In genomic region chr18:26159353-26159752, GRCh38 we compare ENCODE assay signal across 9 cellular contexts. TPM values are rescaled to one million over a fixed set of nuclear protein-coding genes. Genes with fewer than 3 reads are reported as not detected.
DNase-seq lines count a peak whose midpoint lies in the region; TF ChIP-seq lines count a peak whose summit lies in the region.
"Had no signal": no experiment of that assay in that cellular context is flagged by ENCODE, and none has a peak within 500 bp of the region (broad histone marks: within the 10 kb centered on the region; RNA-seq: fewer than 3 reads in every experiment).

No MANE protein-coding gene starts in this region.

- H3K27ac Mint-ChIP-seq in CD4-positive, alpha-beta memory T cell: no peak overlapping the region

- intact Hi-C loops in CD4-positive, alpha-beta memory T cell (cut with micrococcal nuclease): loop anchor here (1.0 to 2.0 kb wide), 2 partner anchors 69 to 239 kb away; partner anchors contain the start of gene SS18

- no peaks in the 10 kb centered on the region for H3K4me1 ChIP-seq in CD4-positive, alpha-beta memory T cell (ENCODE audit: insufficient read depth, low read length)

- peak; percentile 16 for TF ChIP-seq CTCF in fibroblast of villous mesenchyme (IDR thresholded peaks at IDR 0.05; ENCODE audit: insufficient read depth, low read depth, low read length)

- no peaks in the 10 kb centered on the region for H3K27me3 ChIP-seq in CD4-positive, alpha-beta memory T cell (ENCODE audit: insufficient read depth, low read length)

- no peak overlapping the region for H3K27ac ChIP-seq in CD4-positive, alpha-beta memory T cell (ENCODE audit: low read depth, low read length)

- peaks cover 3% of the 10 kb centered on the region in 2 donors for H3K27me3 Mint-ChIP-seq in CD4-positive, alpha-beta memory T cell

- H3K9me3 Mint-ChIP-seq in CD4-positive, alpha-beta memory T cell: no peaks in the 10 kb centered on the region

- no peaks in the 10 kb centered on the region for H3K36me3 Mint-ChIP-seq in CD4-positive, alpha-beta memory T cell

- no peaks in the 10 kb centered on the region for H3K9me3 ChIP-seq in CD4-positive, alpha-beta memory T cell (ENCODE audit: control insufficient read depth in 1 of 2, low read length in 2 of 2)

- DNase-seq in CD4-positive, alpha-beta memory T cell: peak in 4 of 5 donors; percentile 9 to 18 (median 10)
- peak; percentile 1 for DNase-seq in HCEC 1CT
- DNase-seq in RPMI7951 (ENCODE audit: low read depth): peak; percentile 9
- DNase-seq in fibroblast of villous mesenchyme (ENCODE audit: low read depth): peak; percentile 5
- DNase-seq in activated effector memory CD4-positive, alpha-beta T cell treated with anti-CD3 and anti-CD28 coated beads, Interleukin-2, amount 50 U/mL, for 16 hours: no peak
- no peak for DNase-seq in COLO668 (lab: John Stamatoyannopoulos, UW; ENCODE audit: unreplicated experiment)
- no peak for DNase-seq in NCI-H774 (lab: John Stamatoyannopoulos, UW)
- no peak for DNase-seq in stimulated activated CD8-positive, alpha-beta memory T cell treated with anti-CD3 and anti-CD28 coated beads, Interleukin-4, amount 100 ng/mL, for 48 hours

- peaks cover 0 to 5% (median 0%) of the 10 kb centered on the region in 4 donors for H3K4me1 Mint-ChIP-seq in CD4-positive, alpha-beta memory T cell

- H3K4me3 ChIP-seq in CD4-positive, alpha-beta memory T cell (ENCODE audit: low read length in 2 of 2): no peak overlapping the region
- no peak overlapping the region for H3K4me3 ChIP-seq in fibroblast of villous mesenchyme (ENCODE audit: low read depth, low read length)

- CTCF ChIA-PET in CD4-positive, alpha-beta memory T cell (lab: Charles Lee; ENCODE audit: partially characterized antibody): interaction anchor here (1.0 to 2.0 kb wide), 6 partner anchors 10 to 225 kb away, joined by 3 to 5 read pairs (median 3); no protein-coding TSS in a partner anchor

- POLR2A ChIA-PET in CD4-positive, alpha-beta memory T cell (lab: Charles Lee; ENCODE audit: partially characterized antibody): no interaction called here

- H3K4me3 Mint-ChIP-seq in CD4-positive, alpha-beta memory T cell: no peak overlapping the region

- H3K36me3 ChIP-seq in CD4-positive, alpha-beta memory T cell (ENCODE audit: insufficient read depth, low read length): no peaks in the 10 kb centered on the region

RNA-seq across cellular contexts. Expression of gene PSMA8, which starts 25.7 kb away (rescaled TPM):
- total RNA-seq in CD4-positive, alpha-beta memory T cell: under 1 TPM; 0.67 to 0.75 TPM
- polyA plus RNA-seq in CD4-positive, alpha-beta memory T cell: 1 to 10 TPM; 1.7 to 4.9 TPM
- total RNA-seq in RPMI7951 (2014; rRNA removed; shearing (Covaris generic)): not detected in 2 replicates
- total RNA-seq in fibroblast of villous mesenchyme: not detected in 2 replicates
- total RNA-seq: osteoblast had no signal

Comparison
In these comparisons a context has a peak if more than half of its experiments do, and no peak if none do; other contexts are left out.
1. DNase-seq: peak in CD4-positive, alpha-beta memory T cell (4 of 5), HCEC 1CT (single experiment), RPMI7951 (single experiment) and fibroblast of villous mesenchyme (single experiment); none in activated effector memory CD4-positive, alpha-beta T cell treated with anti-CD3 and anti-CD28 coated beads, Interleukin-2, amount 50 U/mL, for 16 hours (single experiment), COLO668 (single experiment), NCI-H774 (single experiment) and stimulated activated CD8-positive, alpha-beta memory T cell treated with anti-CD3 and anti-CD28 coated beads, Interleukin-4, amount 100 ng/mL, for 48 hours (single experiment).